ENCODE assay signal across 1 cellular context in genomic region chr17:1487939-1488825, GRCh38.
TF ChIP-seq lines count a peak whose summit lies in the region.

No MANE protein-coding gene starts in this region.

TF ChIP-seq in HepG2, 621 proteins besides CTCF, POLR2A, EP300 and RAD21 (continues in another document):
- TF ChIP-seq KDM1A (CRISPR knock-in tag; IDR thresholded peaks at IDR 0.05) = no peak
- TF ChIP-seq TBP (CRISPR knock-in tag; IDR thresholded peaks at IDR 0.05) = no peak
- 0 out of 2 replicates have a peak, but pooled peaks have one; percentile 55 for TF ChIP-seq ZNF441 (CRISPR knock-in tag; IDR thresholded peaks at IDR 0.05; ENCODE audit: borderline replicate concordance)
- TF ChIP-seq ZNF567 (CRISPR knock-in tag; IDR thresholded peaks at IDR 0.05; ENCODE audit: borderline replicate concordance) = peak; percentile 26; the same call in 1 of the 2 replicates
- TF ChIP-seq ZZZ3 (CRISPR knock-in tag; IDR thresholded peaks at IDR 0.05; ENCODE audit: borderline replicate concordance) = no peak
- TF ChIP-seq ZNF18 (CRISPR knock-in tag; IDR thresholded peaks at IDR 0.05; ENCODE audit: insufficient replicate concordance) = peak; percentile 52
- no peak for TF ChIP-seq NFRKB (IDR thresholded peaks at IDR 0.05)
- TF ChIP-seq ZNF143 (CRISPR knock-in tag; IDR thresholded peaks at IDR 0.05) = no peak
- no peak for TF ChIP-seq GATAD1 (CRISPR knock-in tag; IDR thresholded peaks at IDR 0.05)
- TF ChIP-seq ZNF546 (CRISPR knock-in tag; conservative IDR thresholded peaks at IDR 0.05) = 0 out of 2 replicates have a peak, but pooled peaks have one; percentile 31
- no peak for TF ChIP-seq KMT2A (CRISPR knock-in tag; IDR thresholded peaks at IDR 0.05)
- TF ChIP-seq ZNF205 (CRISPR knock-in tag; IDR thresholded peaks at IDR 0.05) = peak; percentile 22; the same call in 1 of the 2 replicates
- TF ChIP-seq PRDM15 (CRISPR knock-in tag; IDR thresholded peaks at IDR 0.05) = 0 out of 2 replicates have a peak, but pooled peaks have one; percentile 43
- peak; percentile 59 for TF ChIP-seq MYPOP (CRISPR knock-in tag; IDR thresholded peaks at IDR 0.05)
- no peak for TF ChIP-seq RFX5 (IDR thresholded peaks at IDR 0.05; ENCODE audit: low read depth, low read length)
- 0 out of 2 replicates have a peak, but pooled peaks have one; percentile 13 for TF ChIP-seq ZNF713 (CRISPR knock-in tag; IDR thresholded peaks at IDR 0.05)
- TF ChIP-seq ZNF841 (CRISPR knock-in tag; IDR thresholded peaks at IDR 0.05; ENCODE audit: borderline replicate concordance) = no peak
- TF ChIP-seq MZF1 (CRISPR knock-in tag; IDR thresholded peaks at IDR 0.05; ENCODE audit: borderline replicate concordance) = no peak
- no peak for TF ChIP-seq ZNF329 (CRISPR knock-in tag; IDR thresholded peaks at IDR 0.05; ENCODE audit: low read depth)
- TF ChIP-seq SIN3A (IDR thresholded peaks at IDR 0.05; ENCODE audit: borderline replicate concordance, low read depth, low read length) = no peak; the same call in 1 of the 2 replicates
- TF ChIP-seq MXI1 (IDR thresholded peaks at IDR 0.05; ENCODE audit: borderline replicate concordance, low read depth, low read length) = peak; percentile 70; the same call in 2 of the 3 replicates
- TF ChIP-seq RBFOX2 (IDR thresholded peaks at IDR 0.05; ENCODE audit: low read depth, low read length) = peak; percentile 79
- TF ChIP-seq SNAPC4 (CRISPR knock-in tag; IDR thresholded peaks at IDR 0.05) = no peak
- no peak; the same call in 1 of the 2 replicates for TF ChIP-seq ZNF792 (CRISPR knock-in tag; IDR thresholded peaks at IDR 0.05)
- TF ChIP-seq MED8 (CRISPR knock-in tag; IDR thresholded peaks at IDR 0.05; ENCODE audit: insufficient replicate concordance) = no peak
- peak in 1 of 2 experiments; percentile 51; a peak in 2 of 4 replicates for TF ChIP-seq HMGXB4 (CRISPR knock-in tag; IDR thresholded peaks at IDR 0.05; ENCODE audit: borderline replicate concordance in 1 of 2, low read depth in 1 of 2)
- no peak for TF ChIP-seq ZNF432 (CRISPR knock-in tag; IDR thresholded peaks at IDR 0.05; ENCODE audit: borderline replicate concordance)
- TF ChIP-seq RXRA (CRISPR knock-in tag; IDR thresholded peaks at IDR 0.05) = peak; percentile 76; the same call in 1 of the 2 replicates
- 0 out of 2 replicates have a peak, but pooled peaks have one; percentile 12 for TF ChIP-seq HNF1B (CRISPR knock-in tag; IDR thresholded peaks at IDR 0.05)
- TF ChIP-seq ZNF292 (CRISPR knock-in tag; IDR thresholded peaks at IDR 0.05; ENCODE audit: borderline replicate concordance, low read depth) = no peak
- no peak for TF ChIP-seq NR0B2 (CRISPR knock-in tag; IDR thresholded peaks at IDR 0.05)
- no peak for TF ChIP-seq LCORL (IDR thresholded peaks at IDR 0.05)
- peak; percentile 57 for TF ChIP-seq LCORL (CRISPR knock-in tag; IDR thresholded peaks at IDR 0.05)
- TF ChIP-seq HNRNPK (IDR thresholded peaks at IDR 0.05; ENCODE audit: low read depth, low read length, poor library complexity, severe bottlenecking) = peak; percentile 49
- TF ChIP-seq THRA (CRISPR knock-in tag; IDR thresholded peaks at IDR 0.05; ENCODE audit: borderline replicate concordance) = peak; percentile 81
- TF ChIP-seq NR2C2 (CRISPR knock-in tag; IDR thresholded peaks at IDR 0.05; ENCODE audit: borderline replicate concordance) = peak; percentile 67; the same call in 1 of the 2 replicates
- 0 out of 2 replicates have a peak, but pooled peaks have one; percentile 26 for TF ChIP-seq ATF7-NPFF (CRISPR knock-in tag; IDR thresholded peaks at IDR 0.05; ENCODE audit: low read depth)
- no peak for TF ChIP-seq ZNF747 (CRISPR knock-in tag; IDR thresholded peaks at IDR 0.05; ENCODE audit: borderline replicate concordance)
- no peak for TF ChIP-seq ZNF557 (CRISPR knock-in tag; IDR thresholded peaks at IDR 0.05)
